Comparison of ENCODE assay signal across 11 cellular contexts in the genomic region with DNA sequence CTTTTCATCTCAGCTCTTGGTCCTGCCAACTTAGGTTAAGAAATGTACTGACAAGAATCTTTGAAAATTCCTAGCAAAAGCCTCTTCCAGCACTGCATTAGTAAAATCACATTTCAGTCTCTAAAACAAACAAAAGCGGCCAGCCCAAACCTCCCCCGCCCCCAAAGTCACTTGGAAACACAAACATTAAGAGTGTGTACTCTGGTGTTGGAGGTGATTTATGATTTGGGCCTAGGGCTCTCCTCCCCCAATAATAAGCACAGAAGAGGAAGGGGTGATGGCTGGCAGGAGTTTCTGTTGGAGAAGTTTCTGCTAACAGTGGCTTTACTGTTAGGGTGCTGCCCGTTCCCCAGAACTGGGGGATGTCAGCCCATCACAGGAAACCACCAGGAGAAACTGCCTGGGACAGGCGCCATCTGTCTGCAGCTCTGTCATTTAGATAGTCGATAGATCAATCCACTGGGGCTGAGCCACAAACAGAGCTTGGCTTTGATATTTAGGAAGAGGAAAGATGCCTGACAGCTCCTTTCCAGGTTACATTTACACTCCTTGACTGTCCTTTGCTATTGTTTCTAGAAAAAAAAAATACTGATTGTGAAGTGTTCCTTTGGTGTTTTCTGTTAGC.
DNase-seq lines count a peak whose midpoint lies in the region; ATAC-seq, FAIRE-seq and TF ChIP-seq lines count a peak whose summit lies in the region.
"Had no signal": no experiment of that assay in that cellular context is flagged by ENCODE, and none has a peak within 500 bp of the region (broad histone marks: within the 10 kb centered on the region; RNA-seq: fewer than 3 reads in every experiment).

No MANE protein-coding gene starts in this region.

- dilution Hi-C loops in keratinocyte (cut with MboI; ENCODE audit: extremely low pct_ligation_motif_present, low sequenced_read_pairs) = no loop called here

- CTCF ChIA-PET in A673 (lab: Charles Lee) (interaction anchor here (0.7 kb wide), 1 partner anchor 409 kb away, joined by 4 read pairs; no protein-coding TSS in a partner anchor), OCI-LY7 (lab: Charles Lee; ENCODE audit: unreplicated experiment) (interaction anchor here (0.6 kb wide), 1 partner anchor 382 kb away, joined by 3 read pairs; no protein-coding TSS in a partner anchor)

- H3K9ac ChIP-seq in keratinocyte (ENCODE audit: control insufficient read depth, extremely low read depth, insufficient read depth, low read length) = no peak overlapping the region

- H3K36me3 ChIP-seq in A673 (ENCODE audit: insufficient read depth, low read length, poor library complexity, severe bottlenecking) (no peaks in the 10 kb centered on the region), OCI-LY7 (ENCODE audit: insufficient read depth, low read length) (no peaks in the 10 kb centered on the region), keratinocyte (ENCODE audit: control insufficient read depth in 2 of 2, extremely low read depth in 1 of 2, insufficient read depth in 2 of 2, low read length in 2 of 2) (no peaks in the 10 kb centered on the region)

- H3K4me2 ChIP-seq in OCI-LY7 (ENCODE audit: low read length) = peak overlapping the region; percentile 6; the same call in 1 of the 2 replicates
- no peak overlapping the region for H3K4me2 ChIP-seq in keratinocyte (ENCODE audit: control insufficient read depth, extremely low read depth, insufficient read depth, low read depth, low read length)

- peak overlapping the region; percentile 70; the same call in 1 of the 2 replicates for H2AFZ ChIP-seq in OCI-LY7 (ENCODE audit: low read length)
- H2AFZ ChIP-seq in keratinocyte (ENCODE audit: control insufficient read depth, low read length) = no peak overlapping the region

- intact Hi-C loops in A673 (cut with micrococcal nuclease; ENCODE audit: unreplicated experiment) = no loop called here
- intact Hi-C loops in OCI-LY7 (cut with micrococcal nuclease; ENCODE audit: unreplicated experiment) = loop anchor here (1.0 kb wide), 1 partner anchor 106 kb away; no protein-coding TSS in a partner anchor

- H3K27me3 ChIP-seq in A673 (replicated peaks; ENCODE audit: insufficient read depth, low read depth, low read length, poor library complexity) (no peaks in the 10 kb centered on the region), keratinocyte (ENCODE audit: control insufficient read depth, extremely low read depth, insufficient read depth, low read length) (no peaks in the 10 kb centered on the region)

- H3K9me3 ChIP-seq in A673 (ENCODE audit: low read depth, low read length, poor library complexity, severe bottlenecking) = no peaks in the 10 kb centered on the region
- no peaks in the 10 kb centered on the region for H3K9me3 ChIP-seq in OCI-LY7 (ENCODE audit: low read length)
- H3K9me3 ChIP-seq in keratinocyte (ENCODE audit: control insufficient read depth, low read depth, low read length) = no peaks in the 10 kb centered on the region

- ATAC-seq in esophagus mucosa (no peak), HG03432 (IDR thresholded peaks at IDR 0.05; ENCODE audit: unreplicated experiment) (no peak), GM21737 (IDR thresholded peaks at IDR 0.05; ENCODE audit: unreplicated experiment) (no peak)

- H3K9me1 ChIP-seq in keratinocyte (ENCODE audit: control insufficient read depth, extremely low read depth, insufficient read depth, low read length) = no peaks in the 10 kb centered on the region

- POLR2A ChIA-PET in A673 (lab: Charles Lee; ENCODE audit: low non-redundant PET) (no interaction called here), OCI-LY7 (lab: Charles Lee) (interaction anchor here (0.6 to 1.3 kb wide), 5 partner anchors 13 to 455 kb away, joined by 3 to 4 read pairs (median 4); no protein-coding TSS in a partner anchor)

- no peak overlapping the region for H3K4me3 ChIP-seq in A673 (ENCODE audit: low read depth, low read length, poor library complexity, severe bottlenecking)
- no peak overlapping the region for H3K4me3 ChIP-seq in GM12865 (ENCODE audit: low read depth, low read length)
- H3K4me3 ChIP-seq in OCI-LY7 (ENCODE audit: low read depth, low read length, poor library complexity, severe bottlenecking) = no peak overlapping the region
- no peak overlapping the region for H3K4me3 ChIP-seq in keratinocyte (ENCODE audit: control insufficient read depth in 2 of 3, extremely low read depth in 1 of 3, insufficient read depth in 2 of 3, low read depth in 1 of 3, low read length in 3 of 3)

- H3K9me2 ChIP-seq in OCI-LY7 (ENCODE audit: insufficient read depth, low read length) = no peaks in the 10 kb centered on the region

- H3K4me1 ChIP-seq in A673 (ENCODE audit: insufficient read depth, low read length, poor library complexity, severe bottlenecking) (no peaks in the 10 kb centered on the region), OCI-LY7 (ENCODE audit: insufficient read depth, low read length, poor library complexity, severe bottlenecking) (peaks cover 47% of the 10 kb centered on the region), keratinocyte (ENCODE audit: control insufficient read depth, extremely low read depth, insufficient read depth, low read length) (no peaks in the 10 kb centered on the region)

- BruUV-seq in A673 (replicated peaks; lab: Mats Ljungman, UMichigan) (no TSS peak), OCI-LY7 (replicated peaks; lab: Mats Ljungman, UMichigan) (no TSS peak)

- H3K27ac ChIP-seq in A673 (ENCODE audit: low read depth, low read length, poor library complexity, severe bottlenecking) (no peak overlapping the region), OCI-LY7 (ENCODE audit: low read depth, low read length, poor library complexity, severe bottlenecking) (no peak overlapping the region), keratinocyte (ENCODE audit: control insufficient read depth, insufficient read depth, low read length) (no peak overlapping the region)

- DNase-seq in A673 (ENCODE audit: low spot score) (no peak), GM12865 (ENCODE audit: low read depth) (peak; percentile 9), OCI-LY7 (ENCODE audit: low spot score) (peak; percentile 48), keratinocyte (ENCODE audit: low read depth, low spot score) (no peak), GM19238 (ENCODE audit: insufficient read length, low spot score) (no peak)
- DNase-seq: activated T-cell treated with anti-CD3 and anti-CD28 coated beads for 4 hours; midbrain; stimulated activated CD4-positive, alpha-beta T cell treated with anti-CD3 and anti-CD28 coated beads, Interleukin-4, amount 100 ng/mL, for 1 hour had no signal

- TF ChIP-seq CTCF in A673 (conservative IDR thresholded peaks at IDR 0.05; ENCODE audit: low read depth, low read length) (peak; percentile 37), GM12865 (IDR thresholded peaks at IDR 0.05; ENCODE audit: insufficient read depth, low read depth, low read length, missing control alignments) (peak; percentile 2), OCI-LY7 (conservative IDR thresholded peaks at IDR 0.05; ENCODE audit: low read length) (peak; percentile 84), keratinocyte (optimal IDR thresholded peaks at IDR 0.05 in 1 of 3, IDR thresholded peaks at IDR 0.05 in 1 of 3, conservative IDR thresholded peaks at IDR 0.05 in 1 of 3; ENCODE audit: extremely low read depth in 1 of 3, insufficient read depth in 2 of 3, low read length in 3 of 3) (peak; percentile 11 to 40 (median 14))

- no peaks in the 10 kb centered on the region for H4K20me1 ChIP-seq in OCI-LY7 (ENCODE audit: insufficient read depth, low read length)
- no peaks in the 10 kb centered on the region for H4K20me1 ChIP-seq in keratinocyte (ENCODE audit: control insufficient read depth, extremely low read depth, insufficient read depth, low read length)

- no peak for FAIRE-seq in keratinocyte (lab: Jason Lieb, UNC)

- H3K79me2 ChIP-seq in OCI-LY7 (ENCODE audit: insufficient read depth, low read depth, low read length) (no peaks in the 10 kb centered on the region), keratinocyte (ENCODE audit: control insufficient read depth, insufficient read depth, low read length) (no peaks in the 10 kb centered on the region)

Comparison
In these comparisons a context has a peak if more than half of its experiments do, and no peak if none do; other contexts are left out.
1. DNase-seq: peak in GM12865 (single experiment) and OCI-LY7 (single experiment); none in A673 (single experiment), keratinocyte (single experiment) and GM19238 (single experiment).
2. CTCF ChIP-seq: peak in every context shown above with its lines; median percentile 84 in OCI-LY7; 37 in A673; 14 in keratinocyte; 2 in GM12865.